Comparison of ENCODE assay signal across 20 cellular contexts in the genomic region with DNA sequence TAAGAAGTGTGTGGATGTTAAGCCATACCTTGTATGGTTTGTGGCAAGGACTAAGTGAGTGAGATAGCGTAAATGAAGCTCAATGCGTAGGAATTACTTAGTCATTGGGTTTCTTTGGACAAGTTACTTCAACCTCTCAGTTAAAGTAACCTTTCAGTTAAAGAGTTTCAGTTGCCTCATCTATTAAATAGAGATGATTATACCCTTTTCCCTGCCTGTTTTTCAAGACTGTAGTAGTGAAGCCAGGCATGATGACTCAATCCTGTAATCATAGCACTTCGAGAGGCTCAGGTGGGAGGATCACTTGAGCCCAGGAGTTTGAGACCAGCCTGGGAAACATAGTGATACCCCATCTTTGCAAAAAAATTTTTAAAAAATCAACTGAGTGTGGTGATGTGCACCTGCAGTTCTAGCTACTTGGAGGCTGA. TPM values are rescaled to one million over a fixed set of nuclear protein-coding genes. Genes with fewer than 3 reads are reported as not detected.
DNase-seq lines count a peak whose midpoint lies in the region; ATAC-seq and TF ChIP-seq lines count a peak whose summit lies in the region.
"Had no signal": no experiment of that assay in that cellular context is flagged by ENCODE, and none has a peak within 500 bp of the region (broad histone marks: within the 10 kb centered on the region; RNA-seq: fewer than 3 reads in every experiment).

No MANE protein-coding gene starts in this region.

- no peak overlapping the region for H3K27ac ChIP-seq in foreskin keratinocyte
- H3K27ac ChIP-seq: HL-60, testis had no signal

- DNase-seq in stimulated activated CD4-positive, alpha-beta T cell treated with anti-CD3 and anti-CD28 coated beads, Interleukin-1b, Interleukin-23, amount 100 ng/mL, for 48 hours = peak; percentile 42
- DNase-seq in stimulated activated CD4-positive, alpha-beta T cell treated with anti-CD3 and anti-CD28 coated beads, Interleukin-4, amount 100 ng/mL, for 1 hour = no peak
- DNase-seq in activated T-cell treated with anti-CD3 and anti-CD28 coated beads, Interleukin-2, amount 50 U/mL, for 48 hours = peak; percentile 45 to 53
- DNase-seq in foreskin keratinocyte (peak in 1 of 2 donors; percentile 38), T-helper 9 cell (no peak)
- DNase-seq: activated gamma-delta T cell; caudate nucleus; DMS 273 treated with DMSO at 0.1 percent for 48 hours; effector CD8-positive, alpha-beta T cell; left ventricle myocardium superior; NCI-H1417 treated with DMSO at 0.1 percent for 48 hours; NCI-H345; small intestine; T-cell; testis had no signal

- peak; percentile 36 for ATAC-seq in foreskin keratinocyte
- no peak for ATAC-seq in HG03175 (IDR thresholded peaks at IDR 0.05; ENCODE audit: unreplicated experiment)
- no peak for ATAC-seq in GM21723 (IDR thresholded peaks at IDR 0.05; ENCODE audit: unreplicated experiment)
- ATAC-seq: left ventricle myocardium superior, T-cell, WTC11 had no signal

- TF ChIP-seq CTCF in foreskin keratinocyte (conservative IDR thresholded peaks at IDR 0.05) = no peak

- H3K4me1 ChIP-seq in foreskin keratinocyte = peaks cover 14% of the 10 kb centered on the region
- H3K4me1 ChIP-seq: testis had no signal

- no peaks in the 10 kb centered on the region for H3K27me3 ChIP-seq in foreskin keratinocyte
- H3K27me3 ChIP-seq: testis had no signal

RNA-seq across cellular contexts. Expression of gene ZMPSTE24, which starts 6.3 kb away (rescaled TPM):
- 57.3 and 63.1 TPM in 2 replicates for total RNA-seq in foreskin keratinocyte
- polyA plus RNA-seq in foreskin keratinocyte = 22.4 and 29.7 TPM in 2 replicates

RNA-seq across cellular contexts. Expression of gene TMCO2, which starts 16.6 kb away (rescaled TPM):
- not detected in 2 replicates for total RNA-seq in foreskin keratinocyte
- 0.10 TPM in 1 of 2 replicates, not detected in the other for polyA plus RNA-seq in foreskin keratinocyte
- total RNA-seq: left ventricle myocardium superior, T-cell, WTC11 had no signal
- polyA plus RNA-seq: BJ, small intestine had no signal

RNA-seq across cellular contexts. Expression of gene COL9A2, which starts 52.7 kb away (rescaled TPM):
- total RNA-seq in foreskin keratinocyte = 22.6 and 40.3 TPM in 2 replicates
- 26.6 and 48.6 TPM in 2 replicates for polyA plus RNA-seq in foreskin keratinocyte

Comparison
In these comparisons a context has a peak if more than half of its experiments do, and no peak if none do; other contexts are left out.
1. DNase-seq: peak in stimulated activated CD4-positive, alpha-beta T cell treated with anti-CD3 and anti-CD28 coated beads, Interleukin-1b, Interleukin-23, amount 100 ng/mL, for 48 hours (single experiment) and activated T-cell treated with anti-CD3 and anti-CD28 coated beads, Interleukin-2, amount 50 U/mL, for 48 hours (2 of 2); none in stimulated activated CD4-positive, alpha-beta T cell treated with anti-CD3 and anti-CD28 coated beads, Interleukin-4, amount 100 ng/mL, for 1 hour (single experiment) and T-helper 9 cell (single experiment).